8 cellular contexts compared by ENCODE assay signal in the genomic region with DNA sequence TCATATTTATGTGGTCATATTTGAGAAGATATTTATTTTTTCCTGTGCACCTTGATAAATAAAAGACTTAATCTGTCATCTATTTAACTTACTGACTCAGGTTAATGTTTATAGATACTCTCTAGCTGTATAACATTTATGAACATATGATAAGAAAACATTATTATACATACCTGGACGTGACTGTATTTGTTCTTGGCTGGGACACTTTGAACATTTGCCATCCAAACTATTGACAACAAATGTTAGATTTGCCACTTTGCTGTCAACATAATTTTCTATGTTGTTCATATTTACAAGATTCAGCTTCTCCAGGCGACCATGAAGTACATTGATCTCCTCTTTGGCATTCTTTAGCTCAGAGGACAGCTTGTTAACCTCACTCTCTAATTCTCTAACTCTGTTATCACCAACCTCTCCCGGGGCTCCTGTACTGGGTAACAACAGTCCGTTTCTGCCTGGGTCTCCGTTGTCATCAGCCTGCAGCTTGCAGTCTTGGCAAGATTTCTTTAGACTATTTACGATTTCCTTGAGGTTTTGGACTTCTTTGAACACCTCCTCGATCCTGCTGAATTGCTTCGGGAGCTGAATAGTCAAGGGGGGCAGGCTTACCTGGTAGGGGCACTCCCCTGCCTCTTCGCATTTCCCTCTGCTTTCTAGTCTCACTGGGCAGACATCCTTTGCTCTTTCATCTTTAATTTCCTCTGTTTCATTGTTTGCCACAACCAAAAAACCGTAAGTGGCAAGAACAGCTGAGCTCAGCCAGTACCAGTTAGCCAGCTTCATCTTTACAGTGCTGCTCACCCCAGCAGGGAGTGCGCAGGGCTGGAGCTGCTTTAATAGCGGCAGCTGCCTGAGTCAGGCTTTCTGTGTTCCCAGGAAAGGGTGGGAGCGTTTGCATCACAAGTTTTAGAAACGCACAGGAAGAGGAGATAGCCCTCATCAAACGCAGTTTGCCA. TPM values are rescaled to one million over a fixed set of nuclear protein-coding genes. Genes with fewer than 3 reads are reported as not detected.
DNase-seq lines count a peak whose midpoint lies in the region; ATAC-seq and TF ChIP-seq lines count a peak whose summit lies in the region.

A gene with protein sequence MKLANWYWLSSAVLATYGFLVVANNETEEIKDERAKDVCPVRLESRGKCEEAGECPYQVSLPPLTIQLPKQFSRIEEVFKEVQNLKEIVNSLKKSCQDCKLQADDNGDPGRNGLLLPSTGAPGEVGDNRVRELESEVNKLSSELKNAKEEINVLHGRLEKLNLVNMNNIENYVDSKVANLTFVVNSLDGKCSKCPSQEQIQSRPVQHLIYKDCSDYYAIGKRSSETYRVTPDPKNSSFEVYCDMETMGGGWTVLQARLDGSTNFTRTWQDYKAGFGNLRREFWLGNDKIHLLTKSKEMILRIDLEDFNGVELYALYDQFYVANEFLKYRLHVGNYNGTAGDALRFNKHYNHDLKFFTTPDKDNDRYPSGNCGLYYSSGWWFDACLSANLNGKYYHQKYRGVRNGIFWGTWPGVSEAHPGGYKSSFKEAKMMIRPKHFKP (minus strand): TSS at position 812 of the 959 bp plus-strand sequence. CDS start 26 bp downstream, at position 786.

- DNase-seq in NCI-H1092 (lab: John Stamatoyannopoulos, UW) (peak; percentile 3), globus pallidus (ENCODE audit: low spot score) (peak; percentile 41), nucleus accumbens (lab: John Stamatoyannopoulos, UW) (peak in 32 of 56 donors; percentile 0 to 66 (median 15)), NCI-H2196 treated with DMSO at 0.1 percent for 48 hours (lab: John Stamatoyannopoulos, UW; ENCODE audit: unreplicated experiment) (no peak), OCI-M2 (lab: John Stamatoyannopoulos, UW; ENCODE audit: unreplicated experiment) (no peak)
- DNase-seq in activated T-cell treated with anti-CD3 and anti-CD28 coated beads, Interleukin-2, amount 50 U/mL, for 72 hours = peak; percentile 18 to 32

- 0 out of 2 replicates have a peak, but pooled peaks cover 2% of the 10 kb centered on the region for H3F3A ChIP-seq in DOHH2 (ENCODE audit: control insufficient read depth, insufficient read depth)

- H3K4me1 ChIP-seq in DOHH2 (ENCODE audit: control insufficient read depth, low read length) = peaks cover 25% of the 10 kb centered on the region

- H3K27ac ChIP-seq in DOHH2 (ENCODE audit: low read depth, low read length) = peak within 1 kb of the TSS; percentile 20; the same call in 1 of the 2 replicates

- H3K4me3 ChIP-seq in DOHH2 (ENCODE audit: low read length) = peak within 1 kb of the TSS; percentile 55

- H3K27ac Mint-ChIP-seq in activated T-cell treated with anti-CD3 and anti-CD28 coated beads, Interleukin-2, amount 50 U/mL, for 72 hours = peak within 1 kb of the TSS; percentile 79

- TF ChIP-seq CTCF in DOHH2 (IDR thresholded peaks at IDR 0.05; ENCODE audit: low read depth, low read length, poor library complexity, severe bottlenecking) = no peak

- H3K4me1 Mint-ChIP-seq in activated T-cell treated with anti-CD3 and anti-CD28 coated beads, Interleukin-2, amount 50 U/mL, for 72 hours (ENCODE audit: low read depth) = peaks cover 31% of the 10 kb centered on the region

- H3K9me2 ChIP-seq in DOHH2 (replicated peaks; ENCODE audit: control insufficient read depth, low read length) = no peaks in the 10 kb centered on the region; the same call in 1 of the 2 replicates

- H3K9me3 Mint-ChIP-seq in activated T-cell treated with anti-CD3 and anti-CD28 coated beads, Interleukin-2, amount 50 U/mL, for 72 hours = no peaks in the 10 kb centered on the region

- no peaks in the 10 kb centered on the region for H4K20me1 ChIP-seq in DOHH2 (ENCODE audit: control insufficient read depth, insufficient read depth, low read depth, low read length)

- no peaks in the 10 kb centered on the region for H3K9me3 ChIP-seq in DOHH2 (ENCODE audit: control insufficient read depth, insufficient read depth, low read length)

- no peaks in the 10 kb centered on the region for H3K27me3 Mint-ChIP-seq in activated T-cell treated with anti-CD3 and anti-CD28 coated beads, Interleukin-2, amount 50 U/mL, for 72 hours (ENCODE audit: low read depth)

- H3K27me3 ChIP-seq in DOHH2 (ENCODE audit: control insufficient read depth, low read length) = no peaks in the 10 kb centered on the region

- peak within 1 kb of the TSS; percentile 71 for H3K4me2 ChIP-seq in DOHH2 (ENCODE audit: low read length)

- H3K79me2 ChIP-seq in DOHH2 (ENCODE audit: control insufficient read depth, low read length) = no peaks in the 10 kb centered on the region

- H3K36me3 ChIP-seq in DOHH2 (ENCODE audit: control insufficient read depth, low read length) = no peaks in the 10 kb centered on the region

- H3K36me3 Mint-ChIP-seq in activated T-cell treated with anti-CD3 and anti-CD28 coated beads, Interleukin-2, amount 50 U/mL, for 72 hours (ENCODE audit: insufficient read depth in 2 of 2) = no peaks in the 10 kb centered on the region

- ATAC-seq in activated T-cell treated with anti-CD3 and anti-CD28 coated beads, Interleukin-2, amount 50 U/mL, for 72 hours (replicated peaks in 1 of 2) = peak; percentile 81 to 82
- ATAC-seq in GM19397 (IDR thresholded peaks at IDR 0.05; ENCODE audit: unreplicated experiment) = no peak

- peak within 1 kb of the TSS; percentile 81 to 91 for H3K4me3 Mint-ChIP-seq in activated T-cell treated with anti-CD3 and anti-CD28 coated beads, Interleukin-2, amount 50 U/mL, for 72 hours

RNA-seq across cellular contexts. Expression of the gene that starts here (rescaled TPM):
- total RNA-seq in activated T-cell treated with anti-CD3 and anti-CD28 coated beads, Interleukin-2, amount 50 U/mL, for 72 hours = under 1 TPM; 0.38 to 0.93 TPM

Comparison
In these comparisons a context has a peak if more than half of its experiments do, and no peak if none do; other contexts are left out.
1. Peak in DNase-seq and ATAC-seq in activated T-cell treated with anti-CD3 and anti-CD28 coated beads, Interleukin-2, amount 50 U/mL, for 72 hours; RNA of the gene not detected or under 1 TPM.
2. DNase-seq: peak in NCI-H1092 (single experiment), globus pallidus (single experiment) and nucleus accumbens (32 of 56); none in NCI-H2196 treated with DMSO at 0.1 percent for 48 hours (single experiment) and OCI-M2 (single experiment).